1 cellular context compared by ENCODE assay signal in the genomic region with DNA sequence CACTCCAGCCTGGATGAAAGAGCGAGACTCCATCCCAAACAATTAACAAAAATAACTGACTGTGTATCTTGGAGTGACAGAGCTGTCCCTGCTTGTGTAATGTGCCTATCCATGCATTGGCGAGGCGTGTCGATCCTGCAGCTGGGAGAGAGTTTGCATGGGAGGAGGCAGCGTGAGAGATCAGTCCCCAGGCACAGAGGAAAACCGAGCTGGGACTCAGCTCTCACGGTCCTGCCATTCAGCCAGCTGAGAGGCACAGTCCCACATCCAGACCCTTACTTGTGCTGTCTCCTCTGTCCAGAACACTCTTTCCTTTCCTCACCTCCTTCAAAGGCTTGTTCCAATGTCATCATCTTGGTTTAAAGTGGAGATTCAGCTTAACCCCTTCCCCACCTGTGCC.
TF ChIP-seq lines count a peak whose summit lies in the region.

No MANE protein-coding gene starts in this region.

TF ChIP-seq in HCT116, 20 proteins besides CTCF, POLR2A, EP300 and RAD21 (continued from another document):
- TF ChIP-seq, protein P1, sequence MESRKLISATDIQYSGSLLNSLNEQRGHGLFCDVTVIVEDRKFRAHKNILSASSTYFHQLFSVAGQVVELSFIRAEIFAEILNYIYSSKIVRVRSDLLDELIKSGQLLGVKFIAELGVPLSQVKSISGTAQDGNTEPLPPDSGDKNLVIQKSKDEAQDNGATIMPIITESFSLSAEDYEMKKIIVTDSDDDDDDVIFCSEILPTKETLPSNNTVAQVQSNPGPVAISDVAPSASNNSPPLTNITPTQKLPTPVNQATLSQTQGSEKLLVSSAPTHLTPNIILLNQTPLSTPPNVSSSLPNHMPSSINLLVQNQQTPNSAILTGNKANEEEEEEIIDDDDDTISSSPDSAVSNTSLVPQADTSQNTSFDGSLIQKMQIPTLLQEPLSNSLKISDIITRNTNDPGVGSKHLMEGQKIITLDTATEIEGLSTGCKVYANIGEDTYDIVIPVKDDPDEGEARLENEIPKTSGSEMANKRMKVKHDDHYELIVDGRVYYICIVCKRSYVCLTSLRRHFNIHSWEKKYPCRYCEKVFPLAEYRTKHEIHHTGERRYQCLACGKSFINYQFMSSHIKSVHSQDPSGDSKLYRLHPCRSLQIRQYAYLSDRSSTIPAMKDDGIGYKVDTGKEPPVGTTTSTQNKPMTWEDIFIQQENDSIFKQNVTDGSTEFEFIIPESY (IDR thresholded peaks at IDR 0.05; ENCODE audit: extremely low read depth, insufficient replicate concordance, low read length), result no peak
- TF ChIP-seq EGR1 (IDR thresholded peaks at IDR 0.05; ENCODE audit: low read depth), result no peak
- no peak for TF ChIP-seq FOSL1 (IDR thresholded peaks at IDR 0.05; ENCODE audit: low read depth)
- no peak for TF ChIP-seq EZH2 (IDR thresholded peaks at IDR 0.05)
TF ChIP-seq in HCT116: peak in this region for 0.
